ENCODE assay signal across 31 cellular contexts in genomic region chr4:40972722-40973121, GRCh38.
DNase-seq lines count a peak whose midpoint lies in the region; ATAC-seq and TF ChIP-seq lines count a peak whose summit lies in the region.
"Had no signal": no experiment of that assay in that cellular context is flagged by ENCODE, and none has a peak within 500 bp of the region (broad histone marks: within the 10 kb centered on the region; RNA-seq: fewer than 3 reads in every experiment).

No MANE protein-coding gene starts in this region.

- H3K9ac ChIP-seq in IMR-90 (ENCODE audit: low read depth, low read length) (no peak overlapping the region), neural cell (ENCODE audit: low read length) (no peak overlapping the region)
- H3K9ac ChIP-seq: BLaER1; BLaER1 treated with 17β-estradiol and CSF1 and Interleukin-3, amounts not matched to agents 10 nM and 100 nM had no signal

- TF ChIP-seq CTCF in IMR-90 (conservative IDR thresholded peaks at IDR 0.05; ENCODE audit: low read depth, low read length) (no peak), VCaP (conservative IDR thresholded peaks at IDR 0.05) (no peak), neural cell (IDR thresholded peaks at IDR 0.05; ENCODE audit: poor library complexity, severe bottlenecking) (no peak)

- H3K79me1 ChIP-seq in IMR-90 (ENCODE audit: low read depth in 1 of 2, low read length in 2 of 2): peaks cover 17 to 19% of the 10 kb centered on the region in 2 experiments

- H3K9me2 ChIP-seq in neural cell (ENCODE audit: insufficient read depth, low read length): no peaks in the 10 kb centered on the region

- WGBS in IMR-90 (ENCODE audit: extremely low coverage in 2 of 2, insufficient read length in 1 of 2), 2 experiments: no CpG with 5 or more reads among the region's 1 CpG

- peak overlapping the region; percentile 80; the same call in 1 of the 2 replicates for H3K4ac ChIP-seq in IMR-90 (ENCODE audit: low read depth, low read length)

- H2AK5ac ChIP-seq in IMR-90 (ENCODE audit: low read depth, low read length): peak overlapping the region; percentile 85; the same call in 1 of the 2 replicates

- POLR2A ChIA-PET in IMR-90 (lab: Charles Lee; ENCODE audit: unreplicated experiment): interaction anchor here (0.7 kb wide), 1 partner anchor 134 kb away, joined by 3 read pairs; no protein-coding TSS in a partner anchor

- peak overlapping the region; percentile 99 for H3K18ac ChIP-seq in IMR-90 (ENCODE audit: low read depth, low read length)

- H2BK15ac ChIP-seq in IMR-90 (ENCODE audit: low read depth, low read length): peak overlapping the region; percentile 54; the same call in 1 of the 3 replicates

- H3K27me3 ChIP-seq in IMR-90 (ENCODE audit: control insufficient read depth, insufficient read depth, low read length) (no peaks in the 10 kb centered on the region), neural cell (ENCODE audit: insufficient read depth, low read depth, low read length) (no peaks in the 10 kb centered on the region), H7 (ENCODE audit: control insufficient read depth, insufficient read depth, low read length) (no peaks in the 10 kb centered on the region)
- H3K27me3 ChIP-seq: BE2C; BLaER1; BLaER1 treated with 17β-estradiol and CSF1 and Interleukin-3, amounts not matched to agents 10 nM and 100 nM had no signal

- H4K20me1 ChIP-seq in IMR-90 (ENCODE audit: insufficient read depth, low read length) (0 out of 2 replicates have a peak, but pooled peaks cover 2% of the 10 kb centered on the region), neural cell (ENCODE audit: insufficient read depth) (no peaks in the 10 kb centered on the region)
- H4K20me1 ChIP-seq: BLaER1; BLaER1 treated with 17β-estradiol and CSF1 and Interleukin-3, amounts not matched to agents 10 nM and 100 nM had no signal

- no peaks in the 10 kb centered on the region for H3K79me2 ChIP-seq in neural cell (replicated peaks; ENCODE audit: insufficient read depth, low read length)

- no peak for TF ChIP-seq RAD21 in IMR-90 (IDR thresholded peaks at IDR 0.05; ENCODE audit: low read length)
- TF ChIP-seq RAD21 in neural cell (conservative IDR thresholded peaks at IDR 0.05): no peak

- no peak overlapping the region for H3K56ac ChIP-seq in IMR-90 (ENCODE audit: extremely low read depth, insufficient read depth, low read length)

- H2BK20ac ChIP-seq in IMR-90 (ENCODE audit: low read depth, low read length): peak overlapping the region; percentile 95

- TF ChIP-seq POLR2A in IMR-90 (IDR thresholded peaks at IDR 0.05; ENCODE audit: low read depth, low read length): no peak

- DNase-seq in IMR-90 (peak; percentile 61), H7 (no peak)
- DNase-seq: 8988T; ACHN; AML-193; BE2C; C1 segment of cervical spinal cord; Caco-2; Calu3; CD4-positive, alpha-beta memory T cell; CD4-positive, alpha-beta T cell; CD4-positive, CD25-positive, alpha-beta regulatory T cell; CD8-positive, alpha-beta memory T cell; CD8-positive, alpha-beta T cell; COR-L47; DMS 273 treated with DMSO at 0.1 percent for 48 hours; DMS153; DMS53; DMS79; DMS79 treated with DMSO at 0.1 percent for 48 hours; DND-41; EL had no signal

- dilution Hi-C loops in IMR-90 (cut with HindIII; ENCODE audit: low sequenced_read_pairs, unreplicated experiment): no loop called here

- H3K36me3 ChIP-seq in IMR-90 (ENCODE audit: control insufficient read depth, insufficient read depth, low read length): no peaks in the 10 kb centered on the region
- no peaks in the 10 kb centered on the region for H3K36me3 ChIP-seq in neural cell (ENCODE audit: insufficient read depth, low read length)
- H3K36me3 ChIP-seq in H7 (replicated peaks; ENCODE audit: control insufficient read depth, insufficient read depth, low read length): no peaks in the 10 kb centered on the region
- H3K36me3 ChIP-seq: BE2C had no signal

- H2BK5ac ChIP-seq in IMR-90 (ENCODE audit: low read depth, low read length, poor library complexity, severe bottlenecking): peak overlapping the region; percentile 93

- ATAC-seq in IMR-90 (ENCODE audit: low read depth) (peak; percentile 70), GM18517 (IDR thresholded peaks at IDR 0.05; ENCODE audit: unreplicated experiment) (no peak), HG02973 (IDR thresholded peaks at IDR 0.05; ENCODE audit: unreplicated experiment) (no peak)
- ATAC-seq: A549; CD8-positive, alpha-beta T cell had no signal

- TF ChIP-seq EP300 in neural cell (conservative IDR thresholded peaks at IDR 0.05; ENCODE audit: poor library complexity, severe bottlenecking): no peak

- no peak overlapping the region for H3K14ac ChIP-seq in IMR-90 (replicated peaks; ENCODE audit: low read depth, low read length)

- intact Hi-C loops in IMR-90 (cut with micrococcal nuclease): no loop called here

- H3K23ac ChIP-seq in IMR-90 (ENCODE audit: low read depth, low read length): no peak overlapping the region

- no TSS peak for BruUV-seq in IMR-90 (replicated peaks; lab: Mats Ljungman, UMichigan)

- in situ Hi-C loops in IMR-90 (cut with MboI; ENCODE audit: low sequenced_read_pairs): no loop called here

- H4K8ac ChIP-seq in IMR-90 (ENCODE audit: low read depth in 2 of 2, low read length in 2 of 2): peak overlapping the region in 1 of 2 experiments; percentile 79; a peak in 2 of 4 replicates

- H3K4me1 ChIP-seq in IMR-90 (ENCODE audit: control insufficient read depth, insufficient read depth, low read length): peaks cover 14% of the 10 kb centered on the region
- H3K4me1 ChIP-seq: BE2C, BLaER1, Caco-2 had no signal

- CTCF ChIA-PET in IMR-90 (lab: Yijun Ruan, JAX): interaction anchor here (0.7 to 1.1 kb wide), 2 partner anchors 14 to 241 kb away, joined by 3 read pairs; partner anchors contain the start of gene APBB2

- peak overlapping the region; percentile 54 for H4K91ac ChIP-seq in IMR-90 (ENCODE audit: insufficient read depth, low read depth, low read length)

- no peak overlapping the region for H3K4me3 ChIP-seq in IMR-90 (ENCODE audit: insufficient read depth, low read depth, low read length)
- no peak overlapping the region for H3K4me3 ChIP-seq in neural cell (ENCODE audit: low read length)
- H3K4me3 ChIP-seq in H7 (ENCODE audit: insufficient read depth, low read depth, low read length): no peak overlapping the region
- H3K4me3 ChIP-seq: A549; BLaER1; BLaER1 treated with 17β-estradiol and CSF1 and Interleukin-3, amounts not matched to agents 10 nM and 100 nM had no signal

- peaks cover 4% of the 10 kb centered on the region for H3K9me1 ChIP-seq in IMR-90 (ENCODE audit: insufficient read depth, low read length)

- H3K4me2 ChIP-seq in IMR-90 (ENCODE audit: low read depth, low read length) (peak overlapping the region; percentile 30; the same call in 1 of the 2 replicates), neural cell (ENCODE audit: low read length) (no peak overlapping the region)
- H3K4me2 ChIP-seq: A549; BLaER1; BLaER1 treated with 17β-estradiol and CSF1 and Interleukin-3, amounts not matched to agents 10 nM and 100 nM had no signal

- peak overlapping the region; percentile 96; the same call in 1 of the 2 replicates for H4K5ac ChIP-seq in IMR-90 (ENCODE audit: low read depth, low read length)

- H2AK9ac ChIP-seq in IMR-90 (replicated peaks; ENCODE audit: low read depth, low read length, poor library complexity): no peak overlapping the region

- H3F3A ChIP-seq in neural cell (ENCODE audit: insufficient read depth, low read length, poor library complexity, severe bottlenecking): no peaks in the 10 kb centered on the region

- H3K9me3 ChIP-seq in IMR-90 (ENCODE audit: control insufficient read depth, insufficient read depth, low read length): peaks cover 3% of the 10 kb centered on the region; the same call in 1 of the 2 replicates
- H3K9me3 ChIP-seq in neural cell (ENCODE audit: low read length): no peaks in the 10 kb centered on the region
- H3K9me3 ChIP-seq: A549, BE2C, Caco-2 had no signal

- no peak overlapping the region for H2AFZ ChIP-seq in IMR-90 (replicated peaks; ENCODE audit: low read length, poor library complexity)
- no peak overlapping the region for H2AFZ ChIP-seq in neural cell (ENCODE audit: low read depth, low read length)

- H3K27ac ChIP-seq in IMR-90 (ENCODE audit: insufficient read depth, low read length) (peak overlapping the region; percentile 83; the same call in 1 of the 2 replicates), VCaP (peak overlapping the region; percentile 86; the same call in 1 of the 2 replicates), neural cell (ENCODE audit: low read length) (peak overlapping the region; percentile 29)
- H3K27ac ChIP-seq: 22Rv1; A549; BLaER1; BLaER1 treated with 17β-estradiol and CSF1 and Interleukin-3, amounts not matched to agents 10 nM and 100 nM; C4-2B had no signal

- peak overlapping the region; percentile 83 for H2BK120ac ChIP-seq in IMR-90 (ENCODE audit: low read depth, low read length)

TF ChIP-seq in IMR-90, 13 proteins besides CTCF, POLR2A, EP300 and RAD21 (continues in another document):
- TF ChIP-seq RFX5 (IDR thresholded peaks at IDR 0.05; ENCODE audit: low read depth, low read length) (no peak), MAZ (IDR thresholded peaks at IDR 0.05; ENCODE audit: borderline replicate concordance, low read depth, low read length) (no peak), BHLHE40 (IDR thresholded peaks at IDR 0.05; ENCODE audit: low read depth, low read length) (no peak), USF2 (IDR thresholded peaks at IDR 0.05; ENCODE audit: low read depth, low read length) (no peak), MXI1 (IDR thresholded peaks at IDR 0.05; ENCODE audit: borderline replicate concordance, low read depth, low read length) (no peak)

TF ChIP-seq in neural cell, 6 proteins besides CTCF, POLR2A, EP300 and RAD21 (continues in another document):
- no peak for TF ChIP-seq MXI1 (conservative IDR thresholded peaks at IDR 0.05; ENCODE audit: poor library complexity, severe bottlenecking)
- no peak for TF ChIP-seq SMC3 (conservative IDR thresholded peaks at IDR 0.05; ENCODE audit: poor library complexity)

Comparison
In these comparisons a context has a peak if more than half of its experiments do, and no peak if none do; other contexts are left out.
1. H3K27ac ChIP-seq: peak in every context shown above with its lines; median percentile 86 in VCaP; 83 in IMR-90; 29 in neural cell.